ENCODE assay signal across 13 cellular contexts in genomic region chr7:43636093-43636492, GRCh38. TPM values are rescaled to one million over a fixed set of nuclear protein-coding genes. Genes with fewer than 3 reads are reported as not detected.
DNase-seq lines count a peak whose midpoint lies in the region; ATAC-seq lines count a peak whose summit lies in the region.
"Had no signal": no experiment of that assay in that cellular context is flagged by ENCODE, and none has a peak within 500 bp of the region (broad histone marks: within the 10 kb centered on the region; RNA-seq: fewer than 3 reads in every experiment).

No MANE protein-coding gene starts in this region.

- DNase-seq in left ventricle myocardium superior (no peak), cardiac septum (ENCODE audit: low spot score) (no peak), immature natural killer cell (no peak), aorta (no peak), NCI-H2227 treated with DMSO at 0.1 percent for 48 hours (lab: John Stamatoyannopoulos, UW) (no peak), HuH-7 (ENCODE audit: low spot score) (no peak), activated T-cell treated with anti-CD3 and anti-CD28 coated beads for 4 hours (no peak)
- no peak for DNase-seq in activated T-helper 1 cell treated with anti-CD3 and anti-CD28 coated beads, Interleukin-12 subunit alpha, Interleukin-12 subunit beta, Interleukin-2, Interleukin-4 antibody, amounts not matched to agents 30 ng/mL and 10 ng/mL and 1 ng/mL, durations not matched to agents 14 hours and 24 hours and 36 hours (ENCODE audit: low spot score)
- DNase-seq: activated CD8-positive, alpha-beta memory T cell treated with anti-CD3 and anti-CD28 coated beads, Interleukin-2, amount 50 U/mL, for 48 hours; effector CD8-positive, alpha-beta T cell; NCI-H1694; retina had no signal

- H3K4me3 ChIP-seq in aorta (ENCODE audit: low read length in 2 of 2): no peak overlapping the region

- ATAC-seq in left ventricle myocardium superior (peak; percentile 57), aorta (ENCODE audit: low FRiP score) (no peak)

- H3K4me1 Mint-ChIP-seq in activated T-helper 1 cell treated with anti-CD3 and anti-CD28 coated beads, Interleukin-12 subunit alpha, Interleukin-12 subunit beta, Interleukin-2, Interleukin-4 antibody, amounts not matched to agents 30 ng/mL and 10 ng/mL and 1 ng/mL, durations not matched to agents 14 hours and 24 hours and 36 hours (ENCODE audit: low read depth): peaks cover 78% of the 10 kb centered on the region
- H3K4me1 Mint-ChIP-seq in immature natural killer cell: peaks cover 0 to 94% of the 10 kb centered on the region in 2 donors

- peak overlapping the region; percentile 67 to 84 for H3K27ac ChIP-seq in aorta (ENCODE audit: low read depth in 1 of 2, low read length in 2 of 2)
- H3K27ac ChIP-seq: C4-2B had no signal

- 19 to 25% methylated on average over 6 of the region's 6 CpGs for WGBS in aorta, 2 donors

- H3K9me3 ChIP-seq in aorta (ENCODE audit: control insufficient read depth, low read length): no peaks in the 10 kb centered on the region

- no peaks in the 10 kb centered on the region for H3K27me3 Mint-ChIP-seq in activated T-helper 1 cell treated with anti-CD3 and anti-CD28 coated beads, Interleukin-12 subunit alpha, Interleukin-12 subunit beta, Interleukin-2, Interleukin-4 antibody, amounts not matched to agents 30 ng/mL and 10 ng/mL and 1 ng/mL, durations not matched to agents 14 hours and 24 hours and 36 hours (ENCODE audit: insufficient read depth)
- H3K27me3 Mint-ChIP-seq in immature natural killer cell (ENCODE audit: low read depth in 3 of 3): peaks cover 0 to 2% (median 0%) of the 10 kb centered on the region in 3 donors

- peaks cover 79% of the 10 kb centered on the region for H3K36me3 Mint-ChIP-seq in activated T-helper 1 cell treated with anti-CD3 and anti-CD28 coated beads, Interleukin-12 subunit alpha, Interleukin-12 subunit beta, Interleukin-2, Interleukin-4 antibody, amounts not matched to agents 30 ng/mL and 10 ng/mL and 1 ng/mL, durations not matched to agents 14 hours and 24 hours and 36 hours (ENCODE audit: low read depth)
- peaks cover 22 to 67% (median 43%) of the 10 kb centered on the region in 3 donors for H3K36me3 Mint-ChIP-seq in immature natural killer cell

- peak overlapping the region; percentile 14 for H3K27ac Mint-ChIP-seq in activated T-helper 1 cell treated with anti-CD3 and anti-CD28 coated beads, Interleukin-12 subunit alpha, Interleukin-12 subunit beta, Interleukin-2, Interleukin-4 antibody, amounts not matched to agents 30 ng/mL and 10 ng/mL and 1 ng/mL, durations not matched to agents 14 hours and 24 hours and 36 hours
- peak overlapping the region; percentile 80 to 95 (median 90) for H3K27ac Mint-ChIP-seq in immature natural killer cell

- peaks cover 2 to 6% of the 10 kb centered on the region in 2 donors for H3K36me3 ChIP-seq in aorta (ENCODE audit: control insufficient read depth in 1 of 2, insufficient read depth in 2 of 2, low read length in 1 of 2)

- no peaks in the 10 kb centered on the region for H3K27me3 ChIP-seq in aorta (ENCODE audit: control insufficient read depth in 1 of 2, insufficient read depth in 2 of 2, low read length in 1 of 2)

- H3K4me3 Mint-ChIP-seq in activated T-helper 1 cell treated with anti-CD3 and anti-CD28 coated beads, Interleukin-12 subunit alpha, Interleukin-12 subunit beta, Interleukin-2, Interleukin-4 antibody, amounts not matched to agents 30 ng/mL and 10 ng/mL and 1 ng/mL, durations not matched to agents 14 hours and 24 hours and 36 hours: no peak overlapping the region
- no peak overlapping the region for H3K4me3 Mint-ChIP-seq in immature natural killer cell

- intact Hi-C loops in left ventricle myocardium superior (cut with micrococcal nuclease) (no loop called here), cardiac septum (cut with DNase I) (no loop called here), aorta (cut with DNase I) (no loop called here)
- intact Hi-C loops in activated T-helper 1 cell treated with anti-CD3 and anti-CD28 coated beads, Interleukin-12 subunit alpha, Interleukin-12 subunit beta, Interleukin-2, Interleukin-4 antibody, amounts not matched to agents 30 ng/mL and 10 ng/mL and 1 ng/mL, durations not matched to agents 14 hours and 24 hours and 36 hours (cut with micrococcal nuclease): no loop called here

- H3K4me1 ChIP-seq in aorta (ENCODE audit: control insufficient read depth in 1 of 2, insufficient read depth in 2 of 2, low read length in 2 of 2): peaks cover 2 to 10% of the 10 kb centered on the region in 2 donors

- H3K9me3 Mint-ChIP-seq in activated T-helper 1 cell treated with anti-CD3 and anti-CD28 coated beads, Interleukin-12 subunit alpha, Interleukin-12 subunit beta, Interleukin-2, Interleukin-4 antibody, amounts not matched to agents 30 ng/mL and 10 ng/mL and 1 ng/mL, durations not matched to agents 14 hours and 24 hours and 36 hours: no peaks in the 10 kb centered on the region
- H3K9me3 Mint-ChIP-seq in immature natural killer cell: no peaks in the 10 kb centered on the region

RNA-seq across cellular contexts. Expression of gene STK17A, which starts 53.2 kb away (rescaled TPM):
- total RNA-seq in left ventricle myocardium superior (26.5 TPM), cardiac septum (40.3 TPM), aorta (10 to 100 TPM; 38.8 to 40.6 TPM)
- 44.8 and 47.8 TPM in 2 replicates for total RNA-seq in activated T-helper 1 cell treated with anti-CD3 and anti-CD28 coated beads, Interleukin-12 subunit alpha, Interleukin-12 subunit beta, Interleukin-2, Interleukin-4 antibody, amounts not matched to agents 30 ng/mL and 10 ng/mL and 1 ng/mL, durations not matched to agents 14 hours and 24 hours and 36 hours
- polyA plus RNA-seq in immature natural killer cell (100 to 1,000 TPM; 255 to 300 (median 271) TPM), aorta (10 to 100 TPM; 15.9 to 19.3 TPM)
